ENCODE assay signal across 8 cellular contexts in genomic region chr7:83468251-83468739, GRCh38.
A peak's percentile ranks its signal among the peaks of the same experiment; 100 is the strongest.
DNase-seq lines count a peak whose midpoint lies in the region; ATAC-seq and TF ChIP-seq lines count a peak whose summit lies in the region.

No MANE protein-coding gene starts in this region.

- no peak overlapping the region for H3K27ac Mint-ChIP-seq in activated naive CD4-positive, alpha-beta T cell treated with anti-CD3 and anti-CD28 coated beads for 36 hours
- no peak overlapping the region for H3K27ac Mint-ChIP-seq in glutamatergic neuron (ENCODE audit: unreplicated experiment)

- H3K4me3 Mint-ChIP-seq in activated naive CD4-positive, alpha-beta T cell treated with anti-CD3 and anti-CD28 coated beads for 36 hours: no peak overlapping the region
- no peak overlapping the region for H3K4me3 Mint-ChIP-seq in glutamatergic neuron (ENCODE audit: unreplicated experiment)

- H3K27me3 Mint-ChIP-seq in activated naive CD4-positive, alpha-beta T cell treated with anti-CD3 and anti-CD28 coated beads for 36 hours (ENCODE audit: low read depth): no peaks in the 10 kb centered on the region
- H3K27me3 Mint-ChIP-seq in glutamatergic neuron (ENCODE audit: unreplicated experiment): peaks cover 2% of the 10 kb centered on the region

- no peaks in the 10 kb centered on the region for H3K36me3 Mint-ChIP-seq in activated naive CD4-positive, alpha-beta T cell treated with anti-CD3 and anti-CD28 coated beads for 36 hours (ENCODE audit: low read depth)
- no peaks in the 10 kb centered on the region for H3K36me3 Mint-ChIP-seq in glutamatergic neuron (ENCODE audit: unreplicated experiment)

- TF ChIP-seq CTCF in glutamatergic neuron (IDR thresholded peaks at IDR 0.05; ENCODE audit: partially characterized antibody, unreplicated experiment): no peak
- no peak for TF ChIP-seq CTCF in psoas muscle (IDR thresholded peaks at IDR 0.05)
- peak in 1 of 6 experiments; percentile 24 for TF ChIP-seq CTCF in esophagus squamous epithelium (IDR thresholded peaks at IDR 0.05)

- 6 to 9% (median 8%) methylated on average over 2 of the region's 2 CpGs for whole genome bisulfite sequencing in psoas muscle, 3 donors
- 0 to 12% methylated on average over 2 of the region's 2 CpGs for WGBS in esophagus squamous epithelium, 2 donors

- peak; percentile 42 for DNase-seq in activated naive CD4-positive, alpha-beta T cell treated with anti-CD3 and anti-CD28 coated beads for 36 hours
- no peak for DNase-seq in activated naive CD4-positive, alpha-beta T cell (lab: John Stamatoyannopoulos, UW)
- peak; percentile 99 for DNase-seq in M059J (ENCODE audit: low read depth)
- peak; percentile 87 for DNase-seq in T1000 (lab: John Stamatoyannopoulos, UW)
- DNase-seq in glutamatergic neuron: peak; percentile 37
- DNase-seq in psoas muscle: peak; percentile 59 to 65
- no peak for DNase-seq in esophagus squamous epithelium (lab: John Stamatoyannopoulos, UW)

- H3K27me3 ChIP-seq in psoas muscle (ENCODE audit: insufficient read depth in 3 of 3, low read length in 2 of 3): no peaks in the 10 kb centered on the region
- no peaks in the 10 kb centered on the region for H3K27me3 ChIP-seq in esophagus squamous epithelium

- TF ChIP-seq POLR2A in esophagus squamous epithelium (IDR thresholded peaks at IDR 0.05): no peak

- no peaks in the 10 kb centered on the region for H3K36me3 ChIP-seq in psoas muscle (ENCODE audit: insufficient read depth in 1 of 2, low read depth in 1 of 2)
- H3K36me3 ChIP-seq in esophagus squamous epithelium: no peaks in the 10 kb centered on the region

- CTCF ChIA-PET in activated naive CD4-positive, alpha-beta T cell treated with anti-CD3 and anti-CD28 coated beads for 36 hours (lab: Charles Lee): no interaction called here

- no peaks in the 10 kb centered on the region for H3K4me1 Mint-ChIP-seq in activated naive CD4-positive, alpha-beta T cell treated with anti-CD3 and anti-CD28 coated beads for 36 hours (ENCODE audit: low read depth)
- peaks cover 7% of the 10 kb centered on the region for H3K4me1 Mint-ChIP-seq in glutamatergic neuron (ENCODE audit: low read depth, unreplicated experiment)

- intact Hi-C loops in activated naive CD4-positive, alpha-beta T cell treated with anti-CD3 and anti-CD28 coated beads for 36 hours (cut with micrococcal nuclease): no loop called here
- intact Hi-C loops in psoas muscle (cut with DNase I): no loop called here
- intact Hi-C loops in esophagus squamous epithelium (cut with DNase I): no loop called here

- H3K9me3 ChIP-seq in psoas muscle (no peaks in the 10 kb centered on the region), esophagus squamous epithelium (no peaks in the 10 kb centered on the region)

- H3K4me1 ChIP-seq in psoas muscle (no peaks in the 10 kb centered on the region), esophagus squamous epithelium (peaks cover 0 to 16% (median 0%) of the 10 kb centered on the region in 3 donors)

- no peaks in the 10 kb centered on the region for H3K9me3 Mint-ChIP-seq in activated naive CD4-positive, alpha-beta T cell treated with anti-CD3 and anti-CD28 coated beads for 36 hours
- H3K9me3 Mint-ChIP-seq in glutamatergic neuron (ENCODE audit: unreplicated experiment): no peaks in the 10 kb centered on the region

- ATAC-seq in HG02642 (IDR thresholded peaks at IDR 0.05; ENCODE audit: poor library complexity, unreplicated experiment): peak; percentile 85
- ATAC-seq in psoas muscle: peak in 3 of 4 donors; percentile 65 to 77 (median 65)

- H3K4me3 ChIP-seq in psoas muscle (no peak overlapping the region), esophagus squamous epithelium (no peak overlapping the region)

- no peak overlapping the region for H3K27ac ChIP-seq in psoas muscle
- H3K27ac ChIP-seq in esophagus squamous epithelium: no peak overlapping the region

Comparison
In these comparisons a context has a peak if more than half of its experiments do, and no peak if none do; other contexts are left out.
1. DNase-seq: peak in activated naive CD4-positive, alpha-beta T cell treated with anti-CD3 and anti-CD28 coated beads for 36 hours (single experiment), M059J (single experiment), T1000 (single experiment), glutamatergic neuron (single experiment) and psoas muscle (2 of 2); none in activated naive CD4-positive, alpha-beta T cell (0 of 4) and esophagus squamous epithelium (single experiment).